In the genomic region with DNA sequence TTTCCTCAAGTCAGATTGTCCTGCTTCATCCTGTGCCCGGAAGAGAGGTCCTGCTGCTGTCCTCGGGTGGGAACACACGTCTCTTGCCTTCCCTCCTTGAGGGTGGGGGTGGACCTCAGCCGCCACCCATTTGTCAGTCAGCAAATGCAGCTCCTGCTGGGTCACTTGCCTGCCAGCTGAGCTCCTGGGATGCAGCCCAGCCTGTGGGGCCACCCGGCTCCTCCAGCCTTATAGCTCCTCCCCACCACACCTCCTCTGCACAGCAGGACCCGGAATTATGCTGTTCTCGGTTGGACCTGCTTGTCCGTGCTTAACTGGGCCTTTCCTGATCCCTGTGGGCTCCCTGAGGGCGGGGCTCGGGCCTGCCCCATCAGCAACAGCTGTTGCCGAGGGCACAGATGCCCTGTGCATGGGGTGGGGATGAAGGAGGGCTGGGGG, we compare ENCODE assay signal across 8 cellular contexts. TPM values are rescaled to one million over a fixed set of nuclear protein-coding genes. Genes with fewer than 3 reads are reported as not detected.
A peak's percentile ranks its signal among the peaks of the same experiment; 100 is the strongest.
DNase-seq lines count a peak whose midpoint lies in the region; ATAC-seq and TF ChIP-seq lines count a peak whose summit lies in the region.
"Had no signal": no experiment of that assay in that cellular context is flagged by ENCODE, and none has a peak within 500 bp of the region (broad histone marks: within the 10 kb centered on the region; RNA-seq: fewer than 3 reads in every experiment).

No MANE protein-coding gene starts in this region.

- dilution Hi-C loops in IMR-90 (cut with HindIII; ENCODE audit: low sequenced_read_pairs, unreplicated experiment): no loop called here

- CTCF ChIA-PET in IMR-90 (lab: Yijun Ruan, JAX): no interaction called here
- CTCF ChIA-PET in CD8-positive, alpha-beta T cell (lab: Charles Lee): no interaction called here

- no peak overlapping the region for H2BK20ac ChIP-seq in IMR-90 (ENCODE audit: low read depth, low read length)

- no peak for TF ChIP-seq CTCF in IMR-90 (conservative IDR thresholded peaks at IDR 0.05; ENCODE audit: low read depth, low read length)
- TF ChIP-seq CTCF in brain microvascular endothelial cell (IDR thresholded peaks at IDR 0.05; ENCODE audit: low read depth, low read length, missing control alignments): no peak
- no peak for TF ChIP-seq CTCF in thyroid gland (IDR thresholded peaks at IDR 0.05)
- TF ChIP-seq CTCF in CD8-positive, alpha-beta T cell (IDR thresholded peaks at IDR 0.05): no peak

- no peak overlapping the region for H3K18ac ChIP-seq in IMR-90 (ENCODE audit: low read depth, low read length)

- H3K79me1 ChIP-seq in IMR-90 (ENCODE audit: low read depth in 1 of 2, low read length in 2 of 2): peaks cover 2 to 93% of the 10 kb centered on the region in 2 experiments

- no peak overlapping the region; the same call in 1 of the 2 replicates for H3K4me2 ChIP-seq in IMR-90 (ENCODE audit: low read depth, low read length)

- POLR2A ChIA-PET in IMR-90 (lab: Charles Lee; ENCODE audit: unreplicated experiment): no interaction called here
- POLR2A ChIA-PET in CD8-positive, alpha-beta T cell (lab: Charles Lee): interaction anchor here (1.0 kb wide), 1 partner anchor 13 kb away, joined by 4 read pairs; no protein-coding TSS in a partner anchor

- H3K27ac Mint-ChIP-seq in CD8-positive, alpha-beta T cell: no peak overlapping the region

- no peaks in the 10 kb centered on the region for H3K27me3 Mint-ChIP-seq in CD8-positive, alpha-beta T cell (ENCODE audit: low read depth)

- H2AFZ ChIP-seq in IMR-90 (replicated peaks; ENCODE audit: low read length, poor library complexity): peak overlapping the region; percentile 27

- TF ChIP-seq RAD21 in IMR-90 (IDR thresholded peaks at IDR 0.05; ENCODE audit: low read length): no peak

- no peak overlapping the region for H3K9ac ChIP-seq in IMR-90 (ENCODE audit: low read depth, low read length)

- no peaks in the 10 kb centered on the region for H3K27me3 ChIP-seq in IMR-90 (ENCODE audit: control insufficient read depth, insufficient read depth, low read length)
- no peaks in the 10 kb centered on the region for H3K27me3 ChIP-seq in brain microvascular endothelial cell (replicated peaks)
- H3K27me3 ChIP-seq in thyroid gland: no peaks in the 10 kb centered on the region
- no peaks in the 10 kb centered on the region for H3K27me3 ChIP-seq in CD8-positive, alpha-beta T cell (ENCODE audit: insufficient read depth, low read length)

- peaks cover 13% of the 10 kb centered on the region; the same call in 1 of the 2 replicates for H3K9me1 ChIP-seq in IMR-90 (ENCODE audit: insufficient read depth, low read length)

- no peak overlapping the region for H4K91ac ChIP-seq in IMR-90 (ENCODE audit: insufficient read depth, low read depth, low read length)

- peak; percentile 44 for DNase-seq in IMR-90
- DNase-seq in brain microvascular endothelial cell: peak; percentile 30
- DNase-seq in iPS-NIHi11 (ENCODE audit: low spot score): peak; percentile 80
- no peak for DNase-seq in thyroid gland
- DNase-seq in NCI-H1436 (lab: John Stamatoyannopoulos, UW): no peak
- DNase-seq in CD8-positive, alpha-beta T cell: no peak
- DNase-seq: activated CD4-positive, alpha-beta T cell treated with anti-CD3 and anti-CD28 coated beads, Interleukin-2, amount 50 U/mL, for 4 hours had no signal

- no peaks in the 10 kb centered on the region; the same call in 1 of the 2 replicates for H3K36me3 ChIP-seq in IMR-90 (ENCODE audit: control insufficient read depth, insufficient read depth, low read length)
- H3K36me3 ChIP-seq in brain microvascular endothelial cell (replicated peaks): no peaks in the 10 kb centered on the region
- H3K36me3 ChIP-seq in thyroid gland: no peaks in the 10 kb centered on the region
- no peaks in the 10 kb centered on the region for H3K36me3 ChIP-seq in CD8-positive, alpha-beta T cell (ENCODE audit: insufficient read depth, low read length)

- peak; percentile 70 for ATAC-seq in IMR-90 (ENCODE audit: low read depth)
- no peak for ATAC-seq in GM21367 (IDR thresholded peaks at IDR 0.05; ENCODE audit: unreplicated experiment)
- ATAC-seq in CD8-positive, alpha-beta T cell: no peak

- no peak overlapping the region for H4K5ac ChIP-seq in IMR-90 (ENCODE audit: low read depth, low read length)

- H3K56ac ChIP-seq in IMR-90 (ENCODE audit: extremely low read depth, insufficient read depth, low read length): no peak overlapping the region

- no peak overlapping the region for H2BK120ac ChIP-seq in IMR-90 (ENCODE audit: low read depth, low read length)

- H2BK5ac ChIP-seq in IMR-90 (ENCODE audit: low read depth, low read length, poor library complexity, severe bottlenecking): no peak overlapping the region

- intact Hi-C loops in IMR-90 (cut with micrococcal nuclease): no loop called here
- intact Hi-C loops in thyroid gland (cut with DNase I): no loop called here
- intact Hi-C loops in CD8-positive, alpha-beta T cell (cut with DNase I, micrococcal nuclease): no loop called here

- peaks cover 100% of the 10 kb centered on the region for H4K20me1 ChIP-seq in IMR-90 (ENCODE audit: insufficient read depth, low read length)

- H3K4me3 ChIP-seq in IMR-90 (ENCODE audit: insufficient read depth, low read depth, low read length) (no peak overlapping the region), brain microvascular endothelial cell (ENCODE audit: low read depth, low read length) (no peak overlapping the region), thyroid gland (replicated peaks in 1 of 3) (no peak overlapping the region)
- H3K4me3 ChIP-seq in CD8-positive, alpha-beta T cell (ENCODE audit: low read depth, low read length): no peak overlapping the region

- no peak for TF ChIP-seq POLR2A in IMR-90 (IDR thresholded peaks at IDR 0.05; ENCODE audit: low read depth, low read length)
- no peak for TF ChIP-seq POLR2A in thyroid gland (IDR thresholded peaks at IDR 0.05)

- no peaks in the 10 kb centered on the region for H3K36me3 Mint-ChIP-seq in CD8-positive, alpha-beta T cell

- no peak overlapping the region for H2BK15ac ChIP-seq in IMR-90 (ENCODE audit: low read depth, low read length)

- H3K14ac ChIP-seq in IMR-90 (replicated peaks; ENCODE audit: low read depth, low read length): no peak overlapping the region

- WGBS in IMR-90 (ENCODE audit: extremely low coverage in 2 of 2, insufficient read length in 1 of 2), 2 experiments: 41% methylated on average over 5 of the region's 11 CpGs; no CpG with 5 or more reads in 1 of the 2 experiments
- WGBS in thyroid gland, 2 donors: 48 to 60% methylated on average over 8 to 9 of the region's 11 CpGs

- H3K9me3 Mint-ChIP-seq in CD8-positive, alpha-beta T cell: no peaks in the 10 kb centered on the region

- H3K4me1 Mint-ChIP-seq in CD8-positive, alpha-beta T cell (ENCODE audit: low read depth): peaks cover 23% of the 10 kb centered on the region

- H3K4me3 Mint-ChIP-seq in CD8-positive, alpha-beta T cell: no peak overlapping the region

- H3K9me3 ChIP-seq in IMR-90 (ENCODE audit: control insufficient read depth, insufficient read depth, low read length) (no peaks in the 10 kb centered on the region), thyroid gland (no peaks in the 10 kb centered on the region)
- H3K9me3 ChIP-seq in CD8-positive, alpha-beta T cell (ENCODE audit: low read length): no peaks in the 10 kb centered on the region

- peaks cover 33% of the 10 kb centered on the region for H3K4me1 ChIP-seq in IMR-90 (ENCODE audit: control insufficient read depth, insufficient read depth, low read length)
- peaks cover 78 to 100% of the 10 kb centered on the region in 2 donors for H3K4me1 ChIP-seq in thyroid gland
- H3K4me1 ChIP-seq in CD8-positive, alpha-beta T cell (ENCODE audit: insufficient read depth, low read length): peaks cover 29% of the 10 kb centered on the region

- no peak overlapping the region for H3K23ac ChIP-seq in IMR-90 (ENCODE audit: low read depth, low read length)

- no TSS peak for BruUV-seq in IMR-90 (replicated peaks; lab: Mats Ljungman, UMichigan)

- H2AK9ac ChIP-seq in IMR-90 (replicated peaks; ENCODE audit: low read depth, low read length, poor library complexity): no peak overlapping the region

- H3K27ac ChIP-seq in IMR-90 (ENCODE audit: insufficient read depth, low read length) (no peak overlapping the region), brain microvascular endothelial cell (no peak overlapping the region), thyroid gland (peak overlapping the region in 2 of 3 donors; percentile 28 to 49)
- no peak overlapping the region for H3K27ac ChIP-seq in CD8-positive, alpha-beta T cell (ENCODE audit: low read depth, low read length)

- no peak overlapping the region for H2AK5ac ChIP-seq in IMR-90 (ENCODE audit: low read depth, low read length)

- H4K8ac ChIP-seq in IMR-90 (ENCODE audit: low read depth in 2 of 2, low read length in 2 of 2): no peak overlapping the region

- in situ Hi-C loops in IMR-90 (cut with MboI; ENCODE audit: low sequenced_read_pairs) (no loop called here), brain microvascular endothelial cell (cut with HindIII; ENCODE audit: low pct_ligation_motif_present, low sequenced_read_pairs) (no loop called here)

- H3K4ac ChIP-seq in IMR-90 (ENCODE audit: low read depth, low read length): no peak overlapping the region

TF ChIP-seq in IMR-90, 13 proteins besides CTCF, POLR2A, EP300 and RAD21 (continues in another document):
- TF ChIP-seq FOS (IDR thresholded peaks at IDR 0.05; ENCODE audit: low read depth, low read length) (no peak), MAZ (IDR thresholded peaks at IDR 0.05; ENCODE audit: borderline replicate concordance, low read depth, low read length) (no peak), MXI1 (IDR thresholded peaks at IDR 0.05; ENCODE audit: borderline replicate concordance, low read depth, low read length) (no peak), SMC3 (IDR thresholded peaks at IDR 0.05; ENCODE audit: low read depth, low read length) (no peak), CHD1 (IDR thresholded peaks at IDR 0.05; ENCODE audit: low read depth, low read length) (no peak), RCOR1 (IDR thresholded peaks at IDR 0.05; ENCODE audit: insufficient replicate concordance, low read length) (no peak), BHLHE40 (IDR thresholded peaks at IDR 0.05; ENCODE audit: low read depth, low read length) (no peak)
- TF ChIP-seq, protein P1, sequence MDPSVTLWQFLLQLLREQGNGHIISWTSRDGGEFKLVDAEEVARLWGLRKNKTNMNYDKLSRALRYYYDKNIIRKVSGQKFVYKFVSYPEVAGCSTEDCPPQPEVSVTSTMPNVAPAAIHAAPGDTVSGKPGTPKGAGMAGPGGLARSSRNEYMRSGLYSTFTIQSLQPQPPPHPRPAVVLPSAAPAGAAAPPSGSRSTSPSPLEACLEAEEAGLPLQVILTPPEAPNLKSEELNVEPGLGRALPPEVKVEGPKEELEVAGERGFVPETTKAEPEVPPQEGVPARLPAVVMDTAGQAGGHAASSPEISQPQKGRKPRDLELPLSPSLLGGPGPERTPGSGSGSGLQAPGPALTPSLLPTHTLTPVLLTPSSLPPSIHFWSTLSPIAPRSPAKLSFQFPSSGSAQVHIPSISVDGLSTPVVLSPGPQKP (IDR thresholded peaks at IDR 0.05; ENCODE audit: borderline replicate concordance, low read depth, low read length): no peak

RNA-seq across cellular contexts. Expression of a gene that starts 52.7 kb away (rescaled TPM):
- total RNA-seq in IMR-90 (2012; rRNA removed): 7.5 and 8.1 TPM in 2 replicates
- 17.9 and 19.0 TPM in 2 replicates for polyA plus RNA-seq in IMR-90 (2012; rRNA removed)
- 7.8 and 17.6 TPM in 2 replicates for polyA plus RNA-seq in IMR-90 (2012; cell fraction: cytosol; rRNA removed)
- polyA plus RNA-seq in IMR-90 (2012; cell fraction: nucleus; rRNA removed; ENCODE audit: low replicate concordance): 11.2 and 21.7 TPM in 2 replicates
- 10 to 100 TPM; 39.4 to 81.3 (median 67.4) TPM for total RNA-seq in thyroid gland
- 10 to 100 TPM; 11.6 to 13.7 TPM for total RNA-seq in CD8-positive, alpha-beta T cell

Comparison
In these comparisons a context has a peak if more than half of its experiments do, and no peak if none do; other contexts are left out.
1. DNase-seq: peak in IMR-90 (single experiment), brain microvascular endothelial cell (single experiment) and iPS-NIHi11 (single experiment); none in thyroid gland (0 of 2), NCI-H1436 (single experiment) and CD8-positive, alpha-beta T cell (0 of 7).
2. H3K27ac ChIP-seq: peak in thyroid gland (2 of 3); none in IMR-90 (single experiment), brain microvascular endothelial cell (single experiment) and CD8-positive, alpha-beta T cell (single experiment).